8 cellular contexts compared by ENCODE assay signal in genomic region chr6:119856136-119856535, GRCh38.
DNase-seq lines count a peak whose midpoint lies in the region; ATAC-seq and TF ChIP-seq lines count a peak whose summit lies in the region.

No MANE protein-coding gene starts in this region.

- CTCF ChIA-PET in activated CD4-positive, alpha-beta memory T cell treated with anti-CD3 and anti-CD28 coated beads for 36 hours (lab: Charles Lee): interaction anchor here (0.7 kb wide), 1 partner anchor 505 kb away, joined by 3 read pairs; no protein-coding TSS in a partner anchor

- no peaks in the 10 kb centered on the region for H3K9me3 ChIP-seq in testis

- H3K27ac Mint-ChIP-seq in activated CD4-positive, alpha-beta memory T cell treated with anti-CD3 and anti-CD28 coated beads for 36 hours: no peak overlapping the region

- no peaks in the 10 kb centered on the region for H3K36me3 Mint-ChIP-seq in activated CD4-positive, alpha-beta memory T cell treated with anti-CD3 and anti-CD28 coated beads for 36 hours

- DNase-seq in activated CD4-positive, alpha-beta memory T cell treated with anti-CD3 and anti-CD28 coated beads for 36 hours: peak; percentile 27
- DNase-seq in smooth muscle cell of the brain vasculature (ENCODE audit: low read depth, low spot score) (peak; percentile 4), testis (no peak), NCI-H524 treated with DMSO at 0.1 percent for 48 hours (lab: John Stamatoyannopoulos, UW) (no peak), NCI-H510A treated with DMSO at 0.1 percent for 48 hours (lab: John Stamatoyannopoulos, UW) (no peak)

- H3K4me1 Mint-ChIP-seq in activated CD4-positive, alpha-beta memory T cell treated with anti-CD3 and anti-CD28 coated beads for 36 hours (ENCODE audit: low read depth): peaks cover 14% of the 10 kb centered on the region

- no peaks in the 10 kb centered on the region for H3K27me3 ChIP-seq in testis

- H3K4me3 ChIP-seq in testis: no peak overlapping the region

- no peak overlapping the region for H3K27ac ChIP-seq in testis

- POLR2A ChIA-PET in activated CD4-positive, alpha-beta memory T cell treated with anti-CD3 and anti-CD28 coated beads for 36 hours (lab: Charles Lee): no interaction called here

- ATAC-seq in GM19043 (IDR thresholded peaks at IDR 0.05; ENCODE audit: low read depth, unreplicated experiment) (peak; percentile 56), HG02981 (IDR thresholded peaks at IDR 0.05; ENCODE audit: unreplicated experiment) (peak; percentile 85), GM18520 (IDR thresholded peaks at IDR 0.05; ENCODE audit: unreplicated experiment) (no peak)

- no peaks in the 10 kb centered on the region for H3K27me3 Mint-ChIP-seq in activated CD4-positive, alpha-beta memory T cell treated with anti-CD3 and anti-CD28 coated beads for 36 hours

- no peaks in the 10 kb centered on the region for H3K4me1 ChIP-seq in testis

- H3K36me3 ChIP-seq in testis (ENCODE audit: low read depth, missing control alignments): no peaks in the 10 kb centered on the region

- TF ChIP-seq POLR2A in testis (IDR thresholded peaks at IDR 0.05): no peak

- H3K4me3 Mint-ChIP-seq in activated CD4-positive, alpha-beta memory T cell treated with anti-CD3 and anti-CD28 coated beads for 36 hours: no peak overlapping the region

- 81 to 84% methylated on average over 3 of the region's 3 CpGs for WGBS in testis, 2 donors

- intact Hi-C loops in activated CD4-positive, alpha-beta memory T cell treated with anti-CD3 and anti-CD28 coated beads for 36 hours (cut with micrococcal nuclease): loop anchor here (1.0 kb wide), 1 partner anchor 506 kb away; no protein-coding TSS in a partner anchor
- intact Hi-C loops in testis (cut with DNase I; ENCODE audit: low total_unique reads): no loop called here

- no peak for TF ChIP-seq CTCF in testis (IDR thresholded peaks at IDR 0.05)

- no peaks in the 10 kb centered on the region for H3K9me3 Mint-ChIP-seq in activated CD4-positive, alpha-beta memory T cell treated with anti-CD3 and anti-CD28 coated beads for 36 hours

Comparison
In these comparisons a context has a peak if more than half of its experiments do, and no peak if none do; other contexts are left out.
1. DNase-seq: peak in activated CD4-positive, alpha-beta memory T cell treated with anti-CD3 and anti-CD28 coated beads for 36 hours (single experiment) and smooth muscle cell of the brain vasculature (single experiment); none in testis (single experiment), NCI-H524 treated with DMSO at 0.1 percent for 48 hours (single experiment) and NCI-H510A treated with DMSO at 0.1 percent for 48 hours (single experiment).